8 cellular contexts compared by ENCODE assay signal in the genomic region with DNA sequence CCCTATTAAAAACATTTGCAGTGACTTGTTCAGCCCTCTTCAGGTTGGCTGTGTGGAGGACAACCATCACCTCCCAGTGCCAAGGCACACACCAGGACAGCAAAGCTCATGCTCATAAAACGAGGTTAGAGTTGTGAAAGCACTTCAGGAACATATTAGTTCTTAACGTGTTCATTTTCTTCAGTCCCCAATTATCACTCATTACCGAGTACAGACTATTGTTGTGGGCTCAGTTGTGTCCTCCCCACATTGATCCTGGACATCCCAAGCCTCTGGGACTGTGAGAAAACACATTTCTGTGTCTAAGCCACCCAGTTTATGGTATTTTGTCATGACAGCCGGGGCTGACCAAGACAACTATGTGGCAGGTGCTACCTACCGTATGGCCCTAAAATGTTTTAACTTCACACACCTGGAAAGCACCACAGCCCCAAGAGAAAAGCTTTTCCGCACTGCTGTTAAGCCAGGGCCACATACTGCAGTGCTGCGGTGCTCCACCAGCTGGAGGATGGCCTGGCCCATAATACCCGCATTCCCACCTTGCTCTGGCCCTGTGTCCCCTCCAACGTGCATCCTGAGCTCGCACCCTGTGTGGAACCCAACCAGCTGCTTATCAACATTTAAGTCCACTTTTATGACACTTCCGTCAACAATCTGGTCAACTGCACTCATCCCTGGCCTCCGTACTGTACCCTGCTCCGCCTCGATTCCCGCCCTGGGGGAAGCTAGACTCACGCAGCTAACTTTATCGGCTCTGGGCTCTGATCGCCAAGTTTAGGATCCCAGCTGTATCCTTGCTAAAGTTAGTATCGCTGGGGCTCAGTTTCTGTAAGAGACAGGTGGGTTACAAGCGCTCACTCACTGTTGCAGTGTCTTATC.
DNase-seq lines count a peak whose midpoint lies in the region; ATAC-seq and TF ChIP-seq lines count a peak whose summit lies in the region.
"Not testable (repeated sequence)": the region's sequence is repeated elsewhere in the genome, so short reads cannot be mapped to it uniquely, and the experiment has no call there.

No MANE protein-coding gene starts in this region.

- not testable (repeated sequence) for H4K5ac ChIP-seq in H9 (ENCODE audit: insufficient read length, low read depth, low read length)

- POLR2A ChIA-PET in T-cell (lab: Charles Lee), result not testable (repeated sequence)

- H3K4me1 Mint-ChIP-seq in H9 (peaks cover 10 to 13% of the 10 kb centered on the region in 2 experiments), T-cell (peaks cover 19 to 26% (median 25%) of the 10 kb centered on the region in 3 donors)

- not testable (repeated sequence) for H3K23me2 ChIP-seq in H9 (ENCODE audit: insufficient read length, low read depth, low read length, poor library complexity, severe bottlenecking)

- DNase-seq in H9, T-cell, brain microvascular endothelial cell, left ventricle myocardium superior, upper lobe of right lung: not testable (repeated sequence)

- not testable (repeated sequence) for H4K20me1 ChIP-seq in H9 (ENCODE audit: control insufficient read depth, insufficient read depth, insufficient read length)

- not testable (repeated sequence) for H3K4me1 ChIP-seq in H9 (ENCODE audit: insufficient read depth, low read length); neuron (ENCODE audit: insufficient read depth, low read length); upper lobe of right lung

- H3K9ac ChIP-seq in H9 (ENCODE audit: extremely low read depth, insufficient read length, low read length), result not testable (repeated sequence)

- H2BK15ac ChIP-seq in H9 (ENCODE audit: low read depth, low read length), result not testable (repeated sequence)

- not testable (repeated sequence) for H3K79me1 ChIP-seq in H9 (ENCODE audit: insufficient read depth, low read depth, low read length, poor library complexity, severe bottlenecking)

- H3K4me3 ChIP-seq in brain microvascular endothelial cell (ENCODE audit: low read depth, low read length), result peak overlapping the region; percentile 63
- H3K4me3 ChIP-seq in neuron (ENCODE audit: low read length), result peak overlapping the region; percentile 96
- H3K4me3 ChIP-seq in upper lobe of right lung, result peak overlapping the region; percentile 67

- CTCF ChIA-PET in T-cell (lab: Charles Lee), result not testable (repeated sequence)

- not testable (repeated sequence) for TF ChIP-seq CTCF in H9 (conservative IDR thresholded peaks at IDR 0.05); brain microvascular endothelial cell (IDR thresholded peaks at IDR 0.05; ENCODE audit: low read depth, low read length, missing control alignments); upper lobe of right lung (IDR thresholded peaks at IDR 0.05)

- H3K56ac ChIP-seq in H9 (ENCODE audit: insufficient read length, low read depth, low read length), result not testable (repeated sequence)

- not testable (repeated sequence) for H3K4ac ChIP-seq in H9 (ENCODE audit: low read depth, low read length)

- peak overlapping the region; percentile 71 for H3K4me2 ChIP-seq in H9 (ENCODE audit: insufficient read depth, insufficient read length, low read length)

- H3T11ph ChIP-seq in H9 (ENCODE audit: low read length), result not testable (repeated sequence)

- not testable (repeated sequence) for H3K27me3 Mint-ChIP-seq in H9 (ENCODE audit: low read depth); T-cell

- in situ Hi-C loops in brain microvascular endothelial cell (cut with HindIII; ENCODE audit: low pct_ligation_motif_present, low sequenced_read_pairs), result not testable (repeated sequence)

- H2AK5ac ChIP-seq in H9 (ENCODE audit: insufficient read length, low read length), result not testable (repeated sequence)

- WGBS in H9 (ENCODE audit: extremely low coverage, insufficient read length, low lambda C conversion rate), result no CpG with 5 or more reads among the region's 20 CpGs

- H2BK120ac ChIP-seq in H9 (ENCODE audit: low read depth, low read length, poor library complexity, severe bottlenecking), result not testable (repeated sequence)

- intact Hi-C loops in left ventricle myocardium superior (cut with micrococcal nuclease); upper lobe of right lung (cut with DNase I): not testable (repeated sequence)

- H3K36me3 ChIP-seq in brain microvascular endothelial cell (replicated peaks); neuron (ENCODE audit: insufficient read depth, low read length); upper lobe of right lung: not testable (repeated sequence)

- not testable (repeated sequence) for H3K18ac ChIP-seq in H9 (ENCODE audit: insufficient read length, low read depth, low read length)

- H3K9me3 ChIP-seq in H9 (ENCODE audit: control insufficient read depth, low read depth, low read length); neuron (ENCODE audit: low read length); upper lobe of right lung: not testable (repeated sequence)

- H3K36me3 Mint-ChIP-seq in H9 (ENCODE audit: insufficient read depth in 1 of 3, low read depth in 3 of 3); T-cell: not testable (repeated sequence)

- H2BK12ac ChIP-seq in H9 (ENCODE audit: insufficient read length, low read depth, low read length), result not testable (repeated sequence)

- H3K4me3 Mint-ChIP-seq in H9 (peak overlapping the region; percentile 93 to 96), T-cell (peak overlapping the region; percentile 98)

- H4K8ac ChIP-seq in H9 (replicated peaks; ENCODE audit: insufficient read length, low read depth, low read length), result not testable (repeated sequence)

- not testable (repeated sequence) for H3K79me2 ChIP-seq in H9 (ENCODE audit: insufficient read depth, low read length)

- H3K27ac Mint-ChIP-seq in H9, result peak overlapping the region; percentile 63 to 93 (median 83); a peak in 3 of 7 replicates
- H3K27ac Mint-ChIP-seq in T-cell, result not testable (repeated sequence)

- H2AFZ ChIP-seq in H9 (ENCODE audit: low read length), result not testable (repeated sequence)
- peak overlapping the region; percentile 97 for H2AFZ ChIP-seq in neuron (ENCODE audit: low read depth, low read length)

- not testable (repeated sequence) for H4K91ac ChIP-seq in H9 (ENCODE audit: insufficient read length, low read depth, low read length)

- not testable (repeated sequence) for H3K27me3 ChIP-seq in H9 (ENCODE audit: insufficient read depth, low read length); brain microvascular endothelial cell (replicated peaks); neuron (ENCODE audit: insufficient read depth, low read length); upper lobe of right lung

- not testable (repeated sequence) for H2BK20ac ChIP-seq in H9 (ENCODE audit: low read depth, low read length, poor library complexity, severe bottlenecking)

- H3K9me3 Mint-ChIP-seq in H9, T-cell: not testable (repeated sequence)

- ATAC-seq in GM18858 (IDR thresholded peaks at IDR 0.05; ENCODE audit: unreplicated experiment) (peak; percentile 16), HG03439 (IDR thresholded peaks at IDR 0.05; ENCODE audit: unreplicated experiment) (peak; percentile 24), T-cell (replicated peaks in 1 of 4) (peak in 3 of 4 experiments; percentile 7 to 17 (median 10)), left ventricle myocardium superior (peak; percentile 25), upper lobe of right lung (peak; percentile 7)

- not testable (repeated sequence) for H2BK5ac ChIP-seq in H9 (ENCODE audit: insufficient read length, low read length)

- H3K27ac ChIP-seq in H9 (ENCODE audit: insufficient read length, low read depth, low read length); brain microvascular endothelial cell; upper lobe of right lung: not testable (repeated sequence)

- H3K23ac ChIP-seq in H9 (ENCODE audit: insufficient read length, low read depth, low read length), result not testable (repeated sequence)

- not testable (repeated sequence) for H3K14ac ChIP-seq in H9 (ENCODE audit: insufficient read depth, low read length)
